14 cellular contexts compared by ENCODE assay signal in genomic region chr6:141140905-141141304, GRCh38.
"Had no signal": no experiment of that assay in that cellular context is flagged by ENCODE, and none has a peak within 500 bp of the region (broad histone marks: within the 10 kb centered on the region; RNA-seq: fewer than 3 reads in every experiment).

No MANE protein-coding gene starts in this region.

- H3K36me3 ChIP-seq: cardiac muscle cell, esophagus squamous epithelium, heart left ventricle, left lung, neutrophil, tibial artery had no signal

- H3K27me3 ChIP-seq: cardiac muscle cell, esophagus squamous epithelium, heart left ventricle, left lung, neutrophil, tibial artery had no signal

- H3K27ac ChIP-seq: cardiac muscle cell, esophagus squamous epithelium, heart left ventricle, left lung, neutrophil, tibial artery had no signal

- DNase-seq: activated CD4-positive, alpha-beta memory T cell treated with anti-CD3 and anti-CD28 coated beads for 36 hours; activated naive CD4-positive, alpha-beta T cell; activated naive CD8-positive, alpha-beta T cell treated with anti-CD3 and anti-CD28 coated beads, Interleukin-2, amount 50 U/mL, for 24 hours; esophagus squamous epithelium; foreskin fibroblast; heart left ventricle; islet precursor cell; left lung; mucosa of descending colon; naive thymus-derived CD8-positive, alpha-beta T cell; retina; tibial artery had no signal

- H3K9me3 ChIP-seq: esophagus squamous epithelium, heart left ventricle, left lung, mucosa of descending colon, neutrophil, tibial artery had no signal

- H3K4me3 ChIP-seq: cardiac muscle cell, esophagus squamous epithelium, heart left ventricle, left lung, mucosa of descending colon, tibial artery had no signal

- ATAC-seq: activated naive CD8-positive, alpha-beta T cell treated with anti-CD3 and anti-CD28 coated beads, Interleukin-2, amount 50 U/mL, for 24 hours; heart left ventricle; left lung; mucosa of descending colon; naive thymus-derived CD8-positive, alpha-beta T cell had no signal

- H3K4me1 ChIP-seq: esophagus squamous epithelium, left lung had no signal
